39 cellular contexts compared by ENCODE assay signal in the genomic region with DNA sequence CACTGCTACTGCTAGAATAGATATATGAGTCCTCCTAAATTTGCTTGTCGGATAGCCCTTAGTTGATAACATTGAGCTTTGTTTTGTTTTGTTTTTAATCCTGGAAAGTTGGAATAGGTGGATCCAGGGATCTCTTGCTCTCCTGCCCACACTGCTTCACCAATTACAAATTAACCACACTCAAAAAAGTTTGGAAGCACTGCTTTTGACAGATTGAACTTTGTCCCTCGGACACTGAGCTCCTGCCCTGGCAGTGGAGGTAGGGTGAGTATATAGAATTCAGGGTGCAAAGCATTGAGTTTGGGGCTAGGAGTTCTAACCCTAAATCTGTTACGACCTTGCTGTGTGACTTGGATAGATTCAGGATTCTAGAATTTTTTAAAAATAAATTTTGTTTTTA. TPM values are rescaled to one million over a fixed set of nuclear protein-coding genes. Genes with fewer than 3 reads are reported as not detected.
"Had no signal": no experiment of that assay in that cellular context is flagged by ENCODE, and none has a peak within 500 bp of the region (broad histone marks: within the 10 kb centered on the region; RNA-seq: fewer than 3 reads in every experiment).

No MANE protein-coding gene starts in this region.

- H3K4me1 Mint-ChIP-seq: activated B cell treated with CpG ODN at 0.5 μM for 24 hours; activated CD4-positive, alpha-beta T cell treated with anti-CD3 and anti-CD28 coated beads, Interleukin-2, amount 10 ng/mL, durations not matched to agents 24 days and 14 days; activated naive CD8-positive, alpha-beta T cell treated with anti-CD3 and anti-CD28 coated beads for 36 hours; activated T-helper 17 cell treated with anti-CD3 and anti-CD28 coated beads, Interleukin-2, amount 50 U/mL, for 72 hours had no signal

- H3K36me3 Mint-ChIP-seq: activated CD4-positive, alpha-beta memory T cell treated with anti-CD3 and anti-CD28 coated beads for 36 hours; activated naive CD4-positive, alpha-beta T cell treated with anti-CD3 and anti-CD28 coated beads, Interleukin-2, amount 50 U/mL, for 72 hours; activated naive CD8-positive, alpha-beta T cell treated with anti-CD3 and anti-CD28 coated beads for 36 hours had no signal

- H3K9me3 ChIP-seq: adrenal gland, body of pancreas, breast epithelium had no signal

- H3K27ac Mint-ChIP-seq: activated B cell treated with CpG ODN at 0.5 μM for 24 hours; activated CD4-positive, alpha-beta memory T cell treated with anti-CD3 and anti-CD28 coated beads for 36 hours; activated CD4-positive, alpha-beta T cell treated with anti-CD3 and anti-CD28 coated beads, Interleukin-2, amount 10 ng/mL, durations not matched to agents 24 days and 14 days; activated CD8-positive, alpha-beta T cell treated with anti-CD3 and anti-CD28 coated beads for 36 hours; activated naive CD4-positive, alpha-beta T cell treated with anti-CD3 and anti-CD28 coated beads for 36 hours; activated naive CD4-positive, alpha-beta T cell treated with anti-CD3 and anti-CD28 coated beads, Interleukin-2, amount 50 U/mL, for 72 hours; activated naive CD8-positive, alpha-beta T cell treated with anti-CD3 and anti-CD28 coated beads for 36 hours; activated T-cell treated with anti-CD3 and anti-CD28 coated beads, Interleukin-2, amount 50 U/mL, for 72 hours; activated T-helper 1 cell treated with anti-CD3 and anti-CD28 coated beads, Interleukin-12 subunit alpha, Interleukin-12 subunit beta, Interleukin-2, Interleukin-4 antibody, amounts not matched to agents 30 ng/mL and 10 ng/mL and 1 ng/mL, durations not matched to agents 14 hours and 24 hours and 36 hours; activated T-helper 17 cell treated with anti-CD3 and anti-CD28 coated beads, Interleukin-2, amount 50 U/mL, for 72 hours; T-helper 1 cell treated with Interleukin-12 subunit alpha and Interleukin-12 subunit beta and Interleukin-4 antibody, amounts not matched to agents 30 μg/mL and 1 μg/mL, for 36 hours; T-helper 2 cell treated with Interferon-gamma antibody and Interleukin-4, amounts not matched to agents 5 μg/mL and 100 μg/mL, for 36 hours had no signal

- H3K27ac ChIP-seq: adrenal gland, body of pancreas, brain microvascular endothelial cell, breast epithelium, VCaP had no signal

- H3K4me3 Mint-ChIP-seq: activated B cell treated with CpG ODN at 0.5 μM for 24 hours; activated CD4-positive, alpha-beta memory T cell treated with anti-CD3 and anti-CD28 coated beads for 36 hours; activated CD4-positive, alpha-beta T cell treated with anti-CD3 and anti-CD28 coated beads, Interleukin-2, amount 10 ng/mL, durations not matched to agents 24 days and 14 days; activated CD8-positive, alpha-beta T cell treated with anti-CD3 and anti-CD28 coated beads for 36 hours; activated naive CD4-positive, alpha-beta T cell treated with anti-CD3 and anti-CD28 coated beads for 36 hours; activated naive CD8-positive, alpha-beta T cell treated with anti-CD3 and anti-CD28 coated beads for 36 hours; activated T-cell treated with anti-CD3 and anti-CD28 coated beads, Interleukin-2, amount 50 U/mL, for 4 hours; activated T-cell treated with anti-CD3 and anti-CD28 coated beads, Interleukin-2, amount 50 U/mL, for 72 hours; activated T-helper 1 cell treated with anti-CD3 and anti-CD28 coated beads, Interleukin-12 subunit alpha, Interleukin-12 subunit beta, Interleukin-2, Interleukin-4 antibody, amounts not matched to agents 30 ng/mL and 10 ng/mL and 1 ng/mL, durations not matched to agents 14 hours and 24 hours and 36 hours; activated T-helper 17 cell treated with anti-CD3 and anti-CD28 coated beads, Interleukin-2, amount 50 U/mL, for 72 hours; T-helper 1 cell treated with Interleukin-12 subunit alpha and Interleukin-12 subunit beta and Interleukin-4 antibody, amounts not matched to agents 30 μg/mL and 1 μg/mL, for 36 hours; T-helper 2 cell treated with Interferon-gamma antibody and Interleukin-4, amounts not matched to agents 5 μg/mL and 100 μg/mL, for 36 hours had no signal

- H3K9me3 Mint-ChIP-seq: activated B cell treated with CpG ODN at 0.5 μM for 24 hours; activated CD4-positive, alpha-beta memory T cell treated with anti-CD3 and anti-CD28 coated beads for 36 hours; activated CD4-positive, alpha-beta T cell treated with anti-CD3 and anti-CD28 coated beads, Interleukin-2, amount 10 ng/mL, durations not matched to agents 24 days and 14 days; activated CD8-positive, alpha-beta T cell treated with anti-CD3 and anti-CD28 coated beads for 36 hours; activated naive CD4-positive, alpha-beta T cell treated with anti-CD3 and anti-CD28 coated beads for 36 hours; activated naive CD4-positive, alpha-beta T cell treated with anti-CD3 and anti-CD28 coated beads, Interleukin-2, amount 50 U/mL, for 72 hours; activated naive CD8-positive, alpha-beta T cell treated with anti-CD3 and anti-CD28 coated beads for 36 hours; activated T-cell treated with anti-CD3 and anti-CD28 coated beads, Interleukin-2, amount 50 U/mL, for 4 hours; activated T-cell treated with anti-CD3 and anti-CD28 coated beads, Interleukin-2, amount 50 U/mL, for 72 hours; activated T-helper 1 cell treated with anti-CD3 and anti-CD28 coated beads, Interleukin-12 subunit alpha, Interleukin-12 subunit beta, Interleukin-2, Interleukin-4 antibody, amounts not matched to agents 30 ng/mL and 10 ng/mL and 1 ng/mL, durations not matched to agents 14 hours and 24 hours and 36 hours; activated T-helper 17 cell treated with anti-CD3 and anti-CD28 coated beads, Interleukin-2, amount 50 U/mL, for 72 hours; T-helper 1 cell treated with Interleukin-12 subunit alpha and Interleukin-12 subunit beta and Interleukin-4 antibody, amounts not matched to agents 30 μg/mL and 1 μg/mL, for 36 hours; T-helper 2 cell treated with Interferon-gamma antibody and Interleukin-4, amounts not matched to agents 5 μg/mL and 100 μg/mL, for 36 hours had no signal

- H3K36me3 ChIP-seq: adrenal gland, brain microvascular endothelial cell, breast epithelium had no signal

- DNase-seq: activated B cell treated with CpG ODN at 0.5 μM for 24 hours; activated CD4-positive, alpha-beta memory T cell treated with anti-CD3 and anti-CD28 coated beads for 36 hours; activated CD4-positive, alpha-beta T cell treated with anti-CD3 and anti-CD28 coated beads for 4 hours; activated CD4-positive, alpha-beta T cell treated with anti-CD3 and anti-CD28 coated beads, Interleukin-2, amount 10 ng/mL, durations not matched to agents 24 days and 14 days; activated CD4-positive, alpha-beta T cell treated with anti-CD3 and anti-CD28 coated beads, Interleukin-2, amount 50 U/mL, for 1 hour; activated CD4-positive, alpha-beta T cell treated with anti-CD3 and anti-CD28 coated beads, Interleukin-2, amount 50 U/mL, for 4 hours; activated CD4-positive, CD25-positive, alpha-beta regulatory T cell treated with anti-CD3 and anti-CD28 coated beads, Interleukin-2, amount 50 U/mL, for 72 hours; activated CD8-positive, alpha-beta memory T cell treated with anti-CD3 and anti-CD28 coated beads, Interleukin-2, amount 50 U/mL, for 4 hours; activated CD8-positive, alpha-beta T cell treated with anti-CD3 and anti-CD28 coated beads for 36 hours; activated effector memory CD4-positive, alpha-beta T cell treated with anti-CD3 and anti-CD28 coated beads, Interleukin-2, amount 50 U/mL, for 16 hours; activated gamma-delta T cell treated with Interleukin-2 at 50 U/mL for 16 hours; activated naive CD4-positive, alpha-beta T cell; activated naive CD4-positive, alpha-beta T cell treated with anti-CD3 and anti-CD28 coated beads for 36 hours; activated naive CD4-positive, alpha-beta T cell treated with anti-CD3 and anti-CD28 coated beads, Interleukin-2, amount 50 U/mL, for 16 hours; activated naive CD8-positive, alpha-beta T cell treated with anti-CD3 and anti-CD28 coated beads for 36 hours; activated T-cell treated with anti-CD3 and anti-CD28 coated beads for 4 hours; activated T-cell treated with anti-CD3 and anti-CD28 coated beads, Interleukin-2, amount 50 U/mL, for 1 hour; activated T-cell treated with anti-CD3 and anti-CD28 coated beads, Interleukin-2, amount 50 U/mL, for 4 hours; activated T-cell treated with anti-CD3 and anti-CD28 coated beads, Interleukin-2, amount 50 U/mL, for 72 hours; amniotic stem cell; aorta; body of pancreas; brain microvascular endothelial cell; central memory CD4-positive, alpha-beta T cell; T-helper 1 cell; T-helper 2 cell; T-helper 9 cell had no signal

- FAIRE-seq: astrocyte, TTC549 had no signal

- ATAC-seq: activated CD8-positive, alpha-beta T cell treated with anti-CD3 and anti-CD28 coated beads for 36 hours; activated naive CD4-positive, alpha-beta T cell treated with anti-CD3 and anti-CD28 coated beads, Interleukin-2, amount 50 U/mL, for 72 hours; activated T-cell treated with anti-CD3 and anti-CD28 coated beads, Interleukin-2, amount 50 U/mL, for 4 hours; activated T-cell treated with anti-CD3 and anti-CD28 coated beads, Interleukin-2, amount 50 U/mL, for 72 hours; activated T-helper 17 cell treated with anti-CD3 and anti-CD28 coated beads, Interleukin-2, amount 50 U/mL, for 72 hours; body of pancreas had no signal

- H3K4me1 ChIP-seq: adrenal gland, body of pancreas, breast epithelium had no signal

- H3K27me3 ChIP-seq: adrenal gland, body of pancreas, brain microvascular endothelial cell, breast epithelium had no signal

- H3K4me3 ChIP-seq: adrenal gland, body of pancreas, breast epithelium had no signal

RNA-seq across cellular contexts. Expression of a gene that starts 15.1 kb away (rescaled TPM):
- total RNA-seq: activated B cell treated with CpG ODN at 0.5 μM for 24 hours; activated CD4-positive, alpha-beta memory T cell treated with anti-CD3 and anti-CD28 coated beads for 36 hours; activated CD4-positive, alpha-beta T cell treated with anti-CD3 and anti-CD28 coated beads, Interleukin-2, amount 10 ng/mL, durations not matched to agents 24 days and 14 days; activated CD8-positive, alpha-beta memory T cell treated with anti-CD3 and anti-CD28 coated beads for 36 hours; activated CD8-positive, alpha-beta T cell treated with anti-CD3 and anti-CD28 coated beads for 36 hours; activated naive CD4-positive, alpha-beta T cell treated with anti-CD3 and anti-CD28 coated beads for 36 hours; activated naive CD4-positive, alpha-beta T cell treated with anti-CD3 and anti-CD28 coated beads, Interleukin-2, amount 50 U/mL, for 72 hours; activated naive CD8-positive, alpha-beta T cell treated with anti-CD3 and anti-CD28 coated beads for 36 hours; activated T-cell treated with anti-CD3 and anti-CD28 coated beads, Interleukin-2, amount 50 U/mL, for 4 hours; activated T-cell treated with anti-CD3 and anti-CD28 coated beads, Interleukin-2, amount 50 U/mL, for 72 hours; activated T-helper 1 cell treated with anti-CD3 and anti-CD28 coated beads, Interleukin-12 subunit alpha, Interleukin-12 subunit beta, Interleukin-2, Interleukin-4 antibody, amounts not matched to agents 30 ng/mL and 10 ng/mL and 1 ng/mL, durations not matched to agents 14 hours and 24 hours and 36 hours; activated T-helper 17 cell treated with anti-CD3 and anti-CD28 coated beads, Interleukin-2, amount 50 U/mL, for 72 hours; astrocyte; cardiac septum had no signal
